ENCODE assay signal across 9 cellular contexts in the genomic region with DNA sequence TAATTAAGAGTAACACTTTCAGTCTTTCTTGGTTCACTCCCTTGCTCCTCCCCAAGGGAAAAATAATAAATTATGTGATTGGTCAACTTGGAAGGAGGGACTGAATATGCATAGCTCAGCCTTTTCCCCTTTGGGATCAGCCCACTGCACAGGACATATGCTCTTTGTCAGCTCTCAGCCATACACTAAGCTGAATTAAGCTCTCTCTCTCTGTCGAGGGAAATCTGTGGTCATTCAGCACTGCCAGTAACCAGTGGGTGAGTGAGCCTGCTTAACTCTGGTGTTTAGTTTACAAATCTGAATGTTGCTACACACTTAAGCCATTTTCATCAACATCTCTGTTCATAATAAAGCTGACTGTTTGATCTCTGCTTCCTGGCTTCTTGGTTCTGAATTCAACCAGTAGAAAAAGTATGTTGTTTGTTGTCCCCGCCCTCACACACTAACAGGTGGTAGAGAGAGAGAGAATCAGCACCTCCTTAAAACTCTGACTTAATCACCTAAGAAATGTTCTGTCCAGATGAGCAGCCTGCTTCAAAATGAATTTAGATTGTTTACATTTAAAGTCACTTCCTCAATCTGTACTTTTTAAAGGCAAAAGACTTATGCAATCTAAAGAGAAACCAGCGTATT.
DNase-seq lines count a peak whose midpoint lies in the region; ATAC-seq and TF ChIP-seq lines count a peak whose summit lies in the region.
"Had no signal": no experiment of that assay in that cellular context is flagged by ENCODE, and none has a peak within 500 bp of the region (broad histone marks: within the 10 kb centered on the region; RNA-seq: fewer than 3 reads in every experiment).

No MANE protein-coding gene starts in this region.

- peak overlapping the region; percentile 24 to 60 for H3K27ac ChIP-seq in left lung

- no peak for TF ChIP-seq CTCF in AG09319 (IDR thresholded peaks at IDR 0.05; ENCODE audit: low read depth, low read length)
- TF ChIP-seq CTCF in left lung (IDR thresholded peaks at IDR 0.05): no peak
- no peak for TF ChIP-seq CTCF in BE2C (IDR thresholded peaks at IDR 0.05; ENCODE audit: low read depth, low read length)

- no peaks in the 10 kb centered on the region for H3K27me3 ChIP-seq in adipocyte (replicated peaks; ENCODE audit: control insufficient read depth, insufficient read depth, low read length)
- no peaks in the 10 kb centered on the region for H3K27me3 ChIP-seq in left lung
- no peaks in the 10 kb centered on the region for H3K27me3 ChIP-seq in BE2C

- H3K9me3 ChIP-seq in adipocyte (ENCODE audit: control insufficient read depth, low read length): no peaks in the 10 kb centered on the region
- H3K9me3 ChIP-seq in left lung: no peaks in the 10 kb centered on the region
- no peaks in the 10 kb centered on the region for H3K9me3 ChIP-seq in BE2C

- no peak overlapping the region for H3K9ac ChIP-seq in adipocyte (ENCODE audit: low read length)

- H3K36me3 ChIP-seq in adipocyte (ENCODE audit: control insufficient read depth, insufficient read depth, low read length, severe bottlenecking): peaks cover 91% of the 10 kb centered on the region
- peaks cover 0 to 35% of the 10 kb centered on the region in 2 donors for H3K36me3 ChIP-seq in left lung
- H3K36me3 ChIP-seq in BE2C: peaks cover 76% of the 10 kb centered on the region

- H3K4me3 ChIP-seq in adipocyte (ENCODE audit: low read length): no peak overlapping the region
- no peak overlapping the region for H3K4me3 ChIP-seq in left lung
- no peak overlapping the region for H3K4me3 ChIP-seq in BE2C (ENCODE audit: low read depth, low read length)

- peaks cover 14% of the 10 kb centered on the region for H3K4me1 ChIP-seq in adipocyte (ENCODE audit: control insufficient read depth, insufficient read depth, low read length)
- H3K4me1 ChIP-seq in left lung: peaks cover 4 to 11% of the 10 kb centered on the region in 2 donors
- no peaks in the 10 kb centered on the region for H3K4me1 ChIP-seq in BE2C

- DNase-seq in AG09319 (ENCODE audit: extremely low read depth, low read depth) (peak; percentile 35), HT1080 (ENCODE audit: low read depth) (peak; percentile 5), adipocyte (ENCODE audit: low read depth) (peak; percentile 87), left lung (no peak), BE2C (no peak), NCI-H2196 treated with DMSO at 0.1 percent for 48 hours (lab: John Stamatoyannopoulos, UW; ENCODE audit: unreplicated experiment) (no peak), NCI-H1436 (lab: John Stamatoyannopoulos, UW) (no peak)
- DNase-seq: activated CD8-positive, alpha-beta memory T cell treated with anti-CD3 and anti-CD28 coated beads for 24 hours had no signal

- peak; percentile 80 for ATAC-seq in left lung
- no peak for ATAC-seq in HG03565 (IDR thresholded peaks at IDR 0.05; ENCODE audit: unreplicated experiment)

- intact Hi-C loops in left lung (cut with DNase I): no loop called here

Comparison
In these comparisons a context has a peak if more than half of its experiments do, and no peak if none do; other contexts are left out.
1. DNase-seq: peak in AG09319 (single experiment), HT1080 (single experiment) and adipocyte (single experiment); none in left lung (0 of 2), BE2C (single experiment), NCI-H2196 treated with DMSO at 0.1 percent for 48 hours (single experiment) and NCI-H1436 (single experiment).